ENCODE assay signal across 33 cellular contexts in genomic region chr5:39448504-39449128, GRCh38. TPM values are rescaled to one million over a fixed set of nuclear protein-coding genes. Genes with fewer than 3 reads are reported as not detected.
A peak's percentile ranks its signal among the peaks of the same experiment; 100 is the strongest.
DNase-seq lines count a peak whose midpoint lies in the region; ATAC-seq, FAIRE-seq and TF ChIP-seq lines count a peak whose summit lies in the region.
"Had no signal": no experiment of that assay in that cellular context is flagged by ENCODE, and none has a peak within 500 bp of the region (broad histone marks: within the 10 kb centered on the region; RNA-seq: fewer than 3 reads in every experiment).

No MANE protein-coding gene starts in this region.

- H3K4ac ChIP-seq in H1 (replicated peaks; ENCODE audit: insufficient read length, low read depth, low read length) (no peak overlapping the region), mesenchymal stem cell (ENCODE audit: low read depth in 1 of 2, low read length in 2 of 2) (no peak overlapping the region)

- H3K9ac ChIP-seq in H1 (replicated peaks in 1 of 4; ENCODE audit: extremely low read depth in 1 of 4, low read depth in 3 of 4, low read length in 3 of 4) (no peak overlapping the region), mesenchymal stem cell (ENCODE audit: low read length) (peak overlapping the region; percentile 52)
- H3K9ac ChIP-seq: SK-N-SH had no signal

- H3K4me3 Mint-ChIP-seq in natural killer cell treated with Interleukin-12 subunit alpha and Interleukin-12 subunit beta and Interleukin-15 and Interleukin-18, amount 100 ng/mL, for 72 hours = no peak overlapping the region
- H3K4me3 Mint-ChIP-seq: activated naive CD4-positive, alpha-beta T cell treated with anti-CD3 and anti-CD28 coated beads for 36 hours; activated T-helper 1 cell treated with anti-CD3 and anti-CD28 coated beads, Interleukin-12 subunit alpha, Interleukin-12 subunit beta, Interleukin-2, Interleukin-4 antibody, amounts not matched to agents 30 ng/mL and 10 ng/mL and 1 ng/mL, durations not matched to agents 14 hours and 24 hours and 36 hours; B cell; CD8-positive, alpha-beta memory T cell; endodermal cell; HFFc6; natural killer cell; stimulated activated naive CD8-positive, alpha-beta T cell treated with anti-CD3 and anti-CD28 coated beads, Interleukin-15, Interleukin-2, amounts not matched to agents 100 ng/mL and 50 ng/mL, for 24 hours; T-helper 1 cell treated with Interleukin-12 subunit alpha and Interleukin-12 subunit beta and Interleukin-4 antibody, amounts not matched to agents 30 μg/mL and 1 μg/mL, for 36 hours had no signal

- H3K36me3 Mint-ChIP-seq in natural killer cell treated with Interleukin-12 subunit alpha and Interleukin-12 subunit beta and Interleukin-15 and Interleukin-18, amount 100 ng/mL, for 72 hours = no peaks in the 10 kb centered on the region
- H3K36me3 Mint-ChIP-seq: CD8-positive, alpha-beta memory T cell; natural killer cell had no signal

- H2BK120ac ChIP-seq in H1 (replicated peaks; ENCODE audit: low read depth, low read length) = no peak overlapping the region
- no peak overlapping the region for H2BK120ac ChIP-seq in mesenchymal stem cell (ENCODE audit: low read depth, low read length)

- CTCF ChIA-PET in A549 (lab: Yijun Ruan, JAX) = no interaction called here
- CTCF ChIA-PET in H1 (lab: Charles Lee; ENCODE audit: partially characterized antibody) = interaction anchor here (0.6 kb wide), 1 partner anchor 24 kb away, joined by 4 read pairs; the partner anchor contains the start of gene DAB2

- no peak overlapping the region for H4K5ac ChIP-seq in H1 (ENCODE audit: insufficient read length, low read depth, low read length)

- H2AK5ac ChIP-seq in H1 (ENCODE audit: low read depth, low read length) (no peak overlapping the region), mesenchymal stem cell (ENCODE audit: low read length, severe bottlenecking) (peak overlapping the region; percentile 74)

- TF ChIP-seq POLR2A in A549 (IDR thresholded peaks at IDR 0.05; ENCODE audit: low read length) = no peak
- no peak for TF ChIP-seq POLR2A in H54 (IDR thresholded peaks at IDR 0.05; ENCODE audit: low read depth, low read length)
- TF ChIP-seq POLR2A in H1 (IDR thresholded peaks at IDR 0.05; ENCODE audit: control extremely low read depth in 1 of 2, low read depth in 2 of 2, low read length in 2 of 2) = no peak

- H3K36me3 ChIP-seq in H1 (ENCODE audit: control insufficient read depth in 2 of 4, insufficient read depth in 4 of 4, low read length in 3 of 4) = no peaks in the 10 kb centered on the region
- no peaks in the 10 kb centered on the region for H3K36me3 ChIP-seq in mesenchymal stem cell (ENCODE audit: control insufficient read depth in 1 of 2, insufficient read depth in 2 of 2, low read depth in 1 of 2, low read length in 2 of 2)
- no peaks in the 10 kb centered on the region for H3K36me3 ChIP-seq in BE2C
- H3K36me3 ChIP-seq: adrenal gland, lower lobe of right lung, spleen, tibial artery had no signal

- TF ChIP-seq CTCF in A549 (IDR thresholded peaks at IDR 0.05) = no peak
- no peak for TF ChIP-seq CTCF in H1 (IDR thresholded peaks at IDR 0.05; ENCODE audit: control extremely low read depth in 1 of 3, insufficient read depth in 1 of 3, low read depth in 1 of 3, low read length in 3 of 3)
- no peak for TF ChIP-seq CTCF in GM20000 (IDR thresholded peaks at IDR 0.05; ENCODE audit: extremely low read depth, missing control alignments)
- no peak for TF ChIP-seq CTCF in BE2C (IDR thresholded peaks at IDR 0.05; ENCODE audit: low read depth, low read length)

- no peak for FAIRE-seq in A549 (lab: Jason Lieb, UNC)
- FAIRE-seq in H54 (lab: Jason Lieb, UNC) = peak; percentile 75
- no peak for FAIRE-seq in H1 (lab: Jason Lieb, UNC)

- WGBS in A549 (ENCODE audit: missing lambda C conversion rate) = 92% methylated on average over 13 of the region's 13 CpGs
- 89% methylated on average over 13 of the region's 13 CpGs; no CpG with 5 or more reads in 1 of the 2 experiments for WGBS in H1 (ENCODE audit: extremely low coverage in 1 of 2, insufficient coverage in 1 of 2, insufficient read length in 1 of 2, insufficient replicate concordance in 2 of 2, low coverage in 1 of 2, low lambda C conversion rate in 2 of 2, missing lambda C conversion rate in 1 of 2), 2 experiments
- WGBS in mesenchymal stem cell = 90% methylated on average over 11 of the region's 13 CpGs

- H3K4me1 Mint-ChIP-seq in natural killer cell treated with Interleukin-12 subunit alpha and Interleukin-12 subunit beta and Interleukin-15 and Interleukin-18, amount 100 ng/mL, for 72 hours (ENCODE audit: low read depth in 2 of 2) = no peaks in the 10 kb centered on the region
- H3K4me1 Mint-ChIP-seq: B cell; CD8-positive, alpha-beta memory T cell; natural killer cell had no signal

- H4K91ac ChIP-seq in H1 (replicated peaks; ENCODE audit: insufficient read length, low read length) = no peak overlapping the region
- no peak overlapping the region for H4K91ac ChIP-seq in mesenchymal stem cell (ENCODE audit: low read length)

- no peaks in the 10 kb centered on the region for H3K79me2 ChIP-seq in H1 (ENCODE audit: control insufficient read depth in 1 of 2, insufficient read depth in 2 of 2, low read length in 2 of 2)

- H2BK15ac ChIP-seq in H1 (ENCODE audit: low read length) = no peak overlapping the region
- H2BK15ac ChIP-seq in mesenchymal stem cell (ENCODE audit: low read depth, poor library complexity, severe bottlenecking) = no peak overlapping the region

- H2AFZ ChIP-seq in H1 (ENCODE audit: low read length) = 0 out of 2 replicates have a peak overlapping the region, but pooled peaks have one; percentile 34
- no peak overlapping the region for H2AFZ ChIP-seq in mesenchymal stem cell (ENCODE audit: low read depth, low read length)

- peaks cover 0 to 2% of the 10 kb centered on the region in 2 donors for H3K27me3 Mint-ChIP-seq in natural killer cell treated with Interleukin-12 subunit alpha and Interleukin-12 subunit beta and Interleukin-15 and Interleukin-18, amount 100 ng/mL, for 72 hours
- H3K27me3 Mint-ChIP-seq: B cell had no signal

- DNase-seq in A549 (ENCODE audit: low read depth in 1 of 2, low spot score in 1 of 2) (no peak), H54 (ENCODE audit: insufficient read length, low spot score) (no peak), H1 (ENCODE audit: low read depth in 1 of 2, low spot score in 2 of 2) (no peak), mesenchymal stem cell (no peak), GM20000 (ENCODE audit: low spot score) (no peak), BE2C (no peak)
- DNase-seq in natural killer cell treated with Interleukin-12 subunit alpha and Interleukin-12 subunit beta and Interleukin-15 and Interleukin-18, amount 100 ng/mL, for 72 hours (ENCODE audit: low spot score) = no peak
- DNase-seq: activated CD4-positive, alpha-beta T cell treated with anti-CD3 and anti-CD28 coated beads, Interleukin-2, amount 50 U/mL, for 4 hours; activated naive CD4-positive, alpha-beta T cell treated with anti-CD3 and anti-CD28 coated beads for 36 hours; adrenal gland; CD8-positive, alpha-beta memory T cell; endodermal cell; foreskin fibroblast; HFFc6; lower lobe of right lung; natural killer cell; NCI-H1092 treated with DMSO at 0.1 percent for 48 hours; NCI-H187; NCI-H446 treated with DMSO at 0.1 percent for 48 hours; NCI-H774; SK-N-SH; spleen; stimulated activated CD4-positive, alpha-beta T cell treated with anti-CD3 and anti-CD28 coated beads, Interleukin-2, amount 100 ng/mL, for 24 hours; stimulated activated CD8-positive, alpha-beta memory T cell treated with anti-CD3 and anti-CD28 coated beads, Interleukin-4, amount 100 ng/mL, for 48 hours had no signal

- no peaks in the 10 kb centered on the region for H4K20me1 ChIP-seq in H1 (replicated peaks in 1 of 2; ENCODE audit: control insufficient read depth in 1 of 2, insufficient read depth in 2 of 2, low read length in 2 of 2)

- H3K23ac ChIP-seq in H1 (ENCODE audit: insufficient read length) (no peak overlapping the region), mesenchymal stem cell (ENCODE audit: low read length in 2 of 2) (no peak overlapping the region)

- H3K56ac ChIP-seq in H1 (replicated peaks; ENCODE audit: insufficient read length, low read depth, low read length) = no peak overlapping the region

- H4K8ac ChIP-seq in H1 (ENCODE audit: extremely low read depth, insufficient read depth, low read length) (no peak overlapping the region), mesenchymal stem cell (ENCODE audit: low read length) (no peak overlapping the region)

- no peak overlapping the region for H2BK20ac ChIP-seq in H1 (ENCODE audit: low read length)

- H3K9me3 ChIP-seq in A549 = no peaks in the 10 kb centered on the region
- H3K9me3 ChIP-seq in H1 (ENCODE audit: insufficient read depth in 2 of 2, low read depth in 1 of 2, low read length in 1 of 2) = no peaks in the 10 kb centered on the region
- no peaks in the 10 kb centered on the region for H3K9me3 ChIP-seq in mesenchymal stem cell (ENCODE audit: control insufficient read depth, low read length)
- no peaks in the 10 kb centered on the region for H3K9me3 ChIP-seq in BE2C
- H3K9me3 ChIP-seq: adrenal gland, lower lobe of right lung, SK-N-SH, spleen, tibial artery had no signal

- ATAC-seq in A549 = no peak
- no peak for ATAC-seq in GM19463 (IDR thresholded peaks at IDR 0.05; ENCODE audit: unreplicated experiment)
- ATAC-seq in natural killer cell treated with Interleukin-12 subunit alpha and Interleukin-12 subunit beta and Interleukin-15 and Interleukin-18, amount 100 ng/mL, for 72 hours = no peak
- ATAC-seq: esophagus mucosa, lower lobe of right lung, natural killer cell had no signal

- H3K4me2 ChIP-seq in A549 (0 out of 3 replicates have a peak overlapping the region, but pooled peaks have one; percentile 29), H1 (ENCODE audit: insufficient read depth in 1 of 2, low read depth in 2 of 2, low read length in 2 of 2) (no peak overlapping the region), mesenchymal stem cell (ENCODE audit: low read length, poor library complexity, severe bottlenecking) (no peak overlapping the region)
- H3K4me2 ChIP-seq: SK-N-SH had no signal

- H3K4me3 ChIP-seq in A549 (no peak overlapping the region), H1 (ENCODE audit: extremely low read depth in 1 of 4, insufficient read depth in 2 of 4, low read depth in 3 of 4, low read length in 4 of 4) (no peak overlapping the region), mesenchymal stem cell (ENCODE audit: insufficient read depth in 1 of 2, low read depth in 1 of 2, low read length in 2 of 2) (no peak overlapping the region), BE2C (ENCODE audit: low read depth, low read length) (no peak overlapping the region)
- H3K4me3 ChIP-seq: adrenal gland, lower lobe of right lung, spleen, tibial artery had no signal

- H3K23me2 ChIP-seq in H1 (ENCODE audit: low read depth, low read length) = no peaks in the 10 kb centered on the region

- H3K79me1 ChIP-seq in H1 (ENCODE audit: low read depth, low read length) = no peaks in the 10 kb centered on the region
- H3K79me1 ChIP-seq in mesenchymal stem cell (replicated peaks; ENCODE audit: low read length, poor library complexity, severe bottlenecking) = no peaks in the 10 kb centered on the region

- no peaks in the 10 kb centered on the region for H3K27me3 ChIP-seq in H1 (replicated peaks in 1 of 4; ENCODE audit: control insufficient read depth in 3 of 4, extremely low read depth in 1 of 4, insufficient read depth in 3 of 4, low read length in 3 of 4)
- H3K27me3 ChIP-seq in mesenchymal stem cell (ENCODE audit: control insufficient read depth in 1 of 2, insufficient read depth in 1 of 2, low read length in 2 of 2) = no peaks in the 10 kb centered on the region
- 0 out of 2 replicates have a peak, but pooled peaks cover 2% of the 10 kb centered on the region for H3K27me3 ChIP-seq in BE2C
- H3K27me3 ChIP-seq: adrenal gland, spleen, tibial artery had no signal

- TF ChIP-seq EP300 in A549 (IDR thresholded peaks at IDR 0.05) (no peak), H1 (IDR thresholded peaks at IDR 0.05; ENCODE audit: borderline replicate concordance in 1 of 2, low read depth in 2 of 2, low read length in 2 of 2) (no peak)

- POLR2A ChIA-PET in A549 (lab: Yijun Ruan, JAX) = no interaction called here
- POLR2A ChIA-PET in H1 (lab: Charles Lee; ENCODE audit: partially characterized antibody) = no interaction called here

- TF ChIP-seq RAD21 in A549 (conservative IDR thresholded peaks at IDR 0.05 in 1 of 2, IDR thresholded peaks at IDR 0.05 in 1 of 2) (no peak), H1 (IDR thresholded peaks at IDR 0.05 in 1 of 2, conservative IDR thresholded peaks at IDR 0.05 in 1 of 2; ENCODE audit: low read depth in 2 of 2, low read length in 2 of 2) (no peak)

- H3K27ac ChIP-seq in A549 = no peak overlapping the region; a peak in 1 of 6 replicates
- H3K27ac ChIP-seq in H1 (ENCODE audit: low read depth, low read length) = no peak overlapping the region
- no peak overlapping the region for H3K27ac ChIP-seq in mesenchymal stem cell (ENCODE audit: low read length, poor library complexity, severe bottlenecking)
- H3K27ac ChIP-seq: adrenal gland, lower lobe of right lung, RWPE1, spleen, tibial artery had no signal

- no peak overlapping the region for H2BK5ac ChIP-seq in H1 (ENCODE audit: low read depth, low read length)
- no peak overlapping the region for H2BK5ac ChIP-seq in mesenchymal stem cell (ENCODE audit: low read depth, low read length, poor library complexity, severe bottlenecking)

- 0 out of 2 replicates have a peak overlapping the region, but pooled peaks have one; percentile 11 for H2BK12ac ChIP-seq in H1 (ENCODE audit: low read depth, low read length)
- H2BK12ac ChIP-seq in mesenchymal stem cell (ENCODE audit: low read length in 2 of 2) = no peak overlapping the region

- no peaks in the 10 kb centered on the region for H3K9me3 Mint-ChIP-seq in natural killer cell treated with Interleukin-12 subunit alpha and Interleukin-12 subunit beta and Interleukin-15 and Interleukin-18, amount 100 ng/mL, for 72 hours
- H3K9me3 Mint-ChIP-seq: activated naive CD4-positive, alpha-beta T cell treated with anti-CD3 and anti-CD28 coated beads for 36 hours; activated T-helper 1 cell treated with anti-CD3 and anti-CD28 coated beads, Interleukin-12 subunit alpha, Interleukin-12 subunit beta, Interleukin-2, Interleukin-4 antibody, amounts not matched to agents 30 ng/mL and 10 ng/mL and 1 ng/mL, durations not matched to agents 14 hours and 24 hours and 36 hours; CD8-positive, alpha-beta memory T cell; endodermal cell; HFFc6; natural killer cell; stimulated activated naive CD8-positive, alpha-beta T cell treated with anti-CD3 and anti-CD28 coated beads, Interleukin-15, Interleukin-2, amounts not matched to agents 100 ng/mL and 50 ng/mL, for 24 hours; T-helper 1 cell treated with Interleukin-12 subunit alpha and Interleukin-12 subunit beta and Interleukin-4 antibody, amounts not matched to agents 30 μg/mL and 1 μg/mL, for 36 hours had no signal

- H3K14ac ChIP-seq in H1 (ENCODE audit: insufficient read length) (no peak overlapping the region), mesenchymal stem cell (ENCODE audit: low read length in 2 of 2) (no peak overlapping the region)

- no peak overlapping the region for H3K27ac Mint-ChIP-seq in natural killer cell treated with Interleukin-12 subunit alpha and Interleukin-12 subunit beta and Interleukin-15 and Interleukin-18, amount 100 ng/mL, for 72 hours
- H3K27ac Mint-ChIP-seq: activated naive CD4-positive, alpha-beta T cell treated with anti-CD3 and anti-CD28 coated beads for 36 hours; activated T-helper 1 cell treated with anti-CD3 and anti-CD28 coated beads, Interleukin-12 subunit alpha, Interleukin-12 subunit beta, Interleukin-2, Interleukin-4 antibody, amounts not matched to agents 30 ng/mL and 10 ng/mL and 1 ng/mL, durations not matched to agents 14 hours and 24 hours and 36 hours; B cell; CD8-positive, alpha-beta memory T cell; endodermal cell; HFFc6; natural killer cell; stimulated activated naive CD8-positive, alpha-beta T cell treated with anti-CD3 and anti-CD28 coated beads, Interleukin-15, Interleukin-2, amounts not matched to agents 100 ng/mL and 50 ng/mL, for 24 hours; T-helper 1 cell treated with Interleukin-12 subunit alpha and Interleukin-12 subunit beta and Interleukin-4 antibody, amounts not matched to agents 30 μg/mL and 1 μg/mL, for 36 hours had no signal

- H3K4me1 ChIP-seq in A549 = peaks cover 27% of the 10 kb centered on the region
- no peaks in the 10 kb centered on the region for H3K4me1 ChIP-seq in H1 (replicated peaks in 1 of 4; ENCODE audit: control insufficient read depth in 3 of 4, insufficient read depth in 4 of 4, low read length in 3 of 4)
- peaks cover 4% of the 10 kb centered on the region for H3K4me1 ChIP-seq in mesenchymal stem cell (ENCODE audit: control insufficient read depth, insufficient read depth, low read depth, low read length)
- no peaks in the 10 kb centered on the region for H3K4me1 ChIP-seq in BE2C
- H3K4me1 ChIP-seq: adrenal gland, lower lobe of right lung, spleen, tibial artery had no signal

- H3K18ac ChIP-seq in H1 (ENCODE audit: extremely low read depth, low read length) = peak overlapping the region; percentile 32; the same call in 1 of the 2 replicates
- no peak overlapping the region for H3K18ac ChIP-seq in mesenchymal stem cell (ENCODE audit: low read depth in 1 of 2, low read length in 2 of 2)

RNA-seq across cellular contexts. Expression of gene DAB2, which starts 23.8 kb away (rescaled TPM):
- 14.4 and 17.1 TPM in 2 replicates for polyA plus RNA-seq in A549 (2011; rRNA removed)
- polyA plus RNA-seq in A549 (2012; cell fraction: cytosol; rRNA removed) = 3.3 and 5.0 TPM in 2 replicates
- polyA plus RNA-seq in A549 (2012; cell fraction: nucleus; rRNA removed) = 4.6 and 6.4 TPM in 2 replicates
- 10.5 to 13.6 TPM (median 12.6 TPM) in 3 replicates for polyA plus RNA-seq in A549 (2017; fragmentation: RNase III; extraction: RNeasy Plus Mini Kit Qiagen cat#74134 plus additional on column Dnase treatment)
- polyA minus RNA-seq in A549 (2011; rRNA and poly(A)+ RNA removed) = 15.8 and 16.5 TPM in 2 replicates
- total RNA-seq in H1 (2021; fragmentation: NEBNext Ultra II Directional; extraction: Animal tissue kit (Norgen Biotek cat#: 25700)) = 4.9 and 5.0 TPM in 2 replicates
- polyA plus RNA-seq in H1 (2011; rRNA removed) = 1.7 and 2.6 TPM in 2 replicates
- polyA plus RNA-seq in H1 (2011; cell fraction: cytosol; rRNA removed) = 2.1 TPM
- polyA plus RNA-seq in H1 (2011; cell fraction: nucleus; rRNA removed) = 2.5 TPM
- 2.0 to 3.7 TPM (median 2.9 TPM) in 4 replicates for polyA plus RNA-seq in H1 (2012, experiment 1 of 2)
- 0.92 TPM for polyA plus RNA-seq in H1 (2012, experiment 2 of 2)
- polyA plus RNA-seq in H1 (2013, experiment 1 of 2) = 4.5 TPM
- polyA plus RNA-seq in H1 (2013, experiment 2 of 2) = 4.4 TPM
- 4.5 TPM in 2 replicates for polyA minus RNA-seq in H1 (2011; rRNA and poly(A)+ RNA removed)
- polyA minus RNA-seq in H1 (2011; cell fraction: cytosol; rRNA and poly(A)+ RNA removed) = 2.5 TPM
- 8.2 TPM for polyA minus RNA-seq in H1 (2011; cell fraction: nucleus; rRNA and poly(A)+ RNA removed)
- 87.8 TPM for polyA plus RNA-seq in mesenchymal stem cell (2013, experiment 1 of 2)
- 86.6 TPM for polyA plus RNA-seq in mesenchymal stem cell (2013, experiment 2 of 2)
- total RNA-seq in natural killer cell treated with Interleukin-12 subunit alpha and Interleukin-12 subunit beta and Interleukin-15 and Interleukin-18, amount 100 ng/mL, for 72 hours = 1 to 10 TPM; 4.0 to 8.5 TPM
- not detected for polyA plus RNA-seq in BE2C (2012; ENCODE audit: insufficient read depth, insufficient read length, low read depth)
- total RNA-seq: activated naive CD4-positive, alpha-beta T cell treated with anti-CD3 and anti-CD28 coated beads for 36 hours; activated T-helper 1 cell treated with anti-CD3 and anti-CD28 coated beads, Interleukin-12 subunit alpha, Interleukin-12 subunit beta, Interleukin-2, Interleukin-4 antibody, amounts not matched to agents 30 ng/mL and 10 ng/mL and 1 ng/mL, durations not matched to agents 14 hours and 24 hours and 36 hours; G401 had no signal
